Comparison of ENCODE assay signal across 1 cellular context in the genomic region with DNA sequence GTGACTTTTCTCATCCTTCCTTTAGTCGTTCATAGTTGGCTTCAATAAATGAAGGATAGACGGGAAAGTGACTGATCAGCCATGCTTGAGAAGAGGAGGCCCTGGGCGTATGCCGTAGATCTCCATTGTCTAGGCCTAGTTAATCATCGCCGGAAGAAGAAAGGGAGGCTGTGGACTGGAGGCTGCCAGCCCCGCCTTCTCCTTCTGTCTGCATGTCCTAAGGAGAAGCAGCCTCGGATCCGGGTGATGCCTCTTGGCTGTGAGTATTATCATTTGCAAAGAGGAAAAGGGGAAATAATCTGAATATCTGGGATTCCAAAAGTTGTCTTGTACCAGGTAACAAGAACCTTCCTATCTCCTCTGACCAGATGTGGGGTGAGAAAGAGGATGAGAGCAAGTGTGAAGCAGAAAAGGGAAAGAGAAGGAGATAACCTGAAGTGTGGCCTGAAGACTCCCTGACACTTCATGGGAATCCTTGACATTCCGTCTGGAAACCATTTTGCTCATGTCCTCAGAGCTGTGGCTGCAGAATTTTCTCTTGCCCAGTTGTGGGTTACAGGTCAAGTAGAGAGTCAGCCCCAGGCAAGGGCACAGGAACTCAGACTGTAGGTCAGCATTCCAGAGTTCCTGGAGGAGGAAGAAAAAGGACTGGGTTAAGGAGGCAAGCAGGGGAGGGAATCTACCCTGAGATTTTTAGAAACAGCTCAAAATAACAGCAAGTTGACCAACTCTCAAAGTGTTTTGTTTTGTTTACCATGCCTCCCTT.
TF ChIP-seq lines count a peak whose summit lies in the region.

No MANE protein-coding gene starts in this region.

TF ChIP-seq in SK-N-SH, 30 proteins besides CTCF, POLR2A, EP300 and RAD21:
- TF ChIP-seq JUND (IDR thresholded peaks at IDR 0.05) (no peak), GATA2 (CRISPR knock-in tag; IDR thresholded peaks at IDR 0.05) (no peak), FOXM1 (IDR thresholded peaks at IDR 0.05; ENCODE audit: low read depth) (no peak), NRF1 (IDR thresholded peaks at IDR 0.05; ENCODE audit: low read depth, low read length) (no peak), TEAD4 (IDR thresholded peaks at IDR 0.05; ENCODE audit: borderline replicate concordance, insufficient read depth) (no peak), MXI1 (IDR thresholded peaks at IDR 0.05; ENCODE audit: low read depth, low read length) (no peak), FOSL2 (IDR thresholded peaks at IDR 0.05; ENCODE audit: borderline replicate concordance, low read depth) (no peak), RCOR1 (IDR thresholded peaks at IDR 0.05; ENCODE audit: low read length) (no peak), TAF1 (IDR thresholded peaks at IDR 0.05; ENCODE audit: borderline replicate concordance, low read depth, low read length) (no peak), MEF2A (IDR thresholded peaks at IDR 0.05; ENCODE audit: borderline replicate concordance, low read depth) (no peak)
- TF ChIP-seq, protein P1, sequence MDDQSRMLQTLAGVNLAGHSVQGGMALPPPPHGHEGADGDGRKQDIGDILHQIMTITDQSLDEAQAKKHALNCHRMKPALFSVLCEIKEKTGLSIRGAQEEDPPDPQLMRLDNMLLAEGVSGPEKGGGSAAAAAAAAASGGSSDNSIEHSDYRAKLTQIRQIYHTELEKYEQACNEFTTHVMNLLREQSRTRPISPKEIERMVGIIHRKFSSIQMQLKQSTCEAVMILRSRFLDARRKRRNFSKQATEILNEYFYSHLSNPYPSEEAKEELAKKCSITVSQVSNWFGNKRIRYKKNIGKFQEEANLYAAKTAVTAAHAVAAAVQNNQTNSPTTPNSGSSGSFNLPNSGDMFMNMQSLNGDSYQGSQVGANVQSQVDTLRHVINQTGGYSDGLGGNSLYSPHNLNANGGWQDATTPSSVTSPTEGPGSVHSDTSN (IDR thresholded peaks at IDR 0.05) = no peak
- TF ChIP-seq, protein P2, sequence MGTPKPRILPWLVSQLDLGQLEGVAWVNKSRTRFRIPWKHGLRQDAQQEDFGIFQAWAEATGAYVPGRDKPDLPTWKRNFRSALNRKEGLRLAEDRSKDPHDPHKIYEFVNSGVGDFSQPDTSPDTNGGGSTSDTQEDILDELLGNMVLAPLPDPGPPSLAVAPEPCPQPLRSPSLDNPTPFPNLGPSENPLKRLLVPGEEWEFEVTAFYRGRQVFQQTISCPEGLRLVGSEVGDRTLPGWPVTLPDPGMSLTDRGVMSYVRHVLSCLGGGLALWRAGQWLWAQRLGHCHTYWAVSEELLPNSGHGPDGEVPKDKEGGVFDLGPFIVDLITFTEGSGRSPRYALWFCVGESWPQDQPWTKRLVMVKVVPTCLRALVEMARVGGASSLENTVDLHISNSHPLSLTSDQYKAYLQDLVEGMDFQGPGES (IDR thresholded peaks at IDR 0.05; ENCODE audit: low read depth, low read length) = no peak
- TF ChIP-seq, protein P3, sequence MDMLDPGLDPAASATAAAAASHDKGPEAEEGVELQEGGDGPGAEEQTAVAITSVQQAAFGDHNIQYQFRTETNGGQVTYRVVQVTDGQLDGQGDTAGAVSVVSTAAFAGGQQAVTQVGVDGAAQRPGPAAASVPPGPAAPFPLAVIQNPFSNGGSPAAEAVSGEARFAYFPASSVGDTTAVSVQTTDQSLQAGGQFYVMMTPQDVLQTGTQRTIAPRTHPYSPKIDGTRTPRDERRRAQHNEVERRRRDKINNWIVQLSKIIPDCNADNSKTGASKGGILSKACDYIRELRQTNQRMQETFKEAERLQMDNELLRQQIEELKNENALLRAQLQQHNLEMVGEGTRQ (IDR thresholded peaks at IDR 0.05; ENCODE audit: borderline replicate concordance, low read depth, low read length) = no peak
- TF ChIP-seq, protein P4, sequence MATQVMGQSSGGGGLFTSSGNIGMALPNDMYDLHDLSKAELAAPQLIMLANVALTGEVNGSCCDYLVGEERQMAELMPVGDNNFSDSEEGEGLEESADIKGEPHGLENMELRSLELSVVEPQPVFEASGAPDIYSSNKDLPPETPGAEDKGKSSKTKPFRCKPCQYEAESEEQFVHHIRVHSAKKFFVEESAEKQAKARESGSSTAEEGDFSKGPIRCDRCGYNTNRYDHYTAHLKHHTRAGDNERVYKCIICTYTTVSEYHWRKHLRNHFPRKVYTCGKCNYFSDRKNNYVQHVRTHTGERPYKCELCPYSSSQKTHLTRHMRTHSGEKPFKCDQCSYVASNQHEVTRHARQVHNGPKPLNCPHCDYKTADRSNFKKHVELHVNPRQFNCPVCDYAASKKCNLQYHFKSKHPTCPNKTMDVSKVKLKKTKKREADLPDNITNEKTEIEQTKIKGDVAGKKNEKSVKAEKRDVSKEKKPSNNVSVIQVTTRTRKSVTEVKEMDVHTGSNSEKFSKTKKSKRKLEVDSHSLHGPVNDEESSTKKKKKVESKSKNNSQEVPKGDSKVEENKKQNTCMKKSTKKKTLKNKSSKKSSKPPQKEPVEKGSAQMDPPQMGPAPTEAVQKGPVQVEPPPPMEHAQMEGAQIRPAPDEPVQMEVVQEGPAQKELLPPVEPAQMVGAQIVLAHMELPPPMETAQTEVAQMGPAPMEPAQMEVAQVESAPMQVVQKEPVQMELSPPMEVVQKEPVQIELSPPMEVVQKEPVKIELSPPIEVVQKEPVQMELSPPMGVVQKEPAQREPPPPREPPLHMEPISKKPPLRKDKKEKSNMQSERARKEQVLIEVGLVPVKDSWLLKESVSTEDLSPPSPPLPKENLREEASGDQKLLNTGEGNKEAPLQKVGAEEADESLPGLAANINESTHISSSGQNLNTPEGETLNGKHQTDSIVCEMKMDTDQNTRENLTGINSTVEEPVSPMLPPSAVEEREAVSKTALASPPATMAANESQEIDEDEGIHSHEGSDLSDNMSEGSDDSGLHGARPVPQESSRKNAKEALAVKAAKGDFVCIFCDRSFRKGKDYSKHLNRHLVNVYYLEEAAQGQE (IDR thresholded peaks at IDR 0.05; ENCODE audit: low read depth, low read length) = no peak
TF ChIP-seq in SK-N-SH: peak in this region for 0.
